ENCODE assay signal across 8 cellular contexts in the genomic region with DNA sequence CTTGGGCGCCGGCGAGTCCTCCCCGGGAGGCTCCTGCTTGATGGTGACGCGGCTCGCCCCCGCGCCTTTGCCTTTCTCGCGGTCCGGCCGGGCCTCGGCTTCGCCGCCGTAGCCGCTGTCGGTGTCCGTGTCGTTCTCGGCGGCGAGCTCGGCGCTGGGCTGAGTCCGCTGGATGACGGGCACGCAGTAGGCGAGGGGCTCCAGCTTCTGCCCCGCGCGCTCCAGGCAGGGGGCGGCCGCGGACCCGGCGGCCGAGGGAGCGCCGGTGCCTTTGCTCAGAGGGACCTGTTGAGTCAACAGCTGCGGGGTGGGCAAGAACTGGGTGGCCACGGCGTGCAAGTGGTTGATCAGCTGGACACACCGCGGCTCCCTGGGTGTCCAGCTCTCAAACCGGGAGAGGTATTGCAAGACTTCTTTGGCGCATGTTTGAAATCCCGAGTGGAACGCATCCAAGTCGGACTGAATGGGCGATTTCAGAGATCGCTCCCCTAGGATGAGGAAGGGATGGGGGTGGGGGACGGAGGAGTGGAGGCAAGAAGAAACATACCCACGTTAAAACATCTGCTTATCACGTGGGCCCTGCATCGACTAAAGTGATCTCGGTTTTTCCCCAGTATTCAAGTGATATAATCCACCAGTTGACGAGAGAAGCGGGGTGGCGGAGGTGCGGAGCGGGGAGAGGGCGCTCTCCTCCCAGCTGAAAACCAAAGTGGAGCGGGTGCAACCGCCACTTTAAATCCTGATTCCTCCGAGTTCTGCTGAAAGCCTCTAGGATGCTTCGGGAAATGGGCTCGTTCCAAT. TPM values are rescaled to one million over a fixed set of nuclear protein-coding genes. Genes with fewer than 3 reads are reported as not detected.
A peak's percentile ranks its signal among the peaks of the same experiment; 100 is the strongest.
DNase-seq lines count a peak whose midpoint lies in the region; ATAC-seq, FAIRE-seq and TF ChIP-seq lines count a peak whose summit lies in the region.

No MANE protein-coding gene starts in this region.

- H3K9me1 ChIP-seq in keratinocyte (ENCODE audit: control insufficient read depth, extremely low read depth, insufficient read depth, low read length): no peaks in the 10 kb centered on the region

- WGBS in SK-N-SH (ENCODE audit: low lambda C conversion rate): 2% methylated on average over 28 of the region's 69 CpGs

- no peaks in the 10 kb centered on the region for H3K9me3 ChIP-seq in SK-N-SH
- no peaks in the 10 kb centered on the region for H3K9me3 ChIP-seq in keratinocyte (ENCODE audit: control insufficient read depth, low read depth, low read length)
- H3K9me3 ChIP-seq in skeletal muscle tissue (ENCODE audit: control insufficient read depth in 3 of 3, low read length in 3 of 3): no peaks in the 10 kb centered on the region

- ATAC-seq in HG02885 (IDR thresholded peaks at IDR 0.05; ENCODE audit: poor library complexity, unreplicated experiment) (peak; percentile 22), HG02840 (IDR thresholded peaks at IDR 0.05; ENCODE audit: low FRiP score, unreplicated experiment) (no peak)
- ATAC-seq in central memory CD8-positive, alpha-beta T cell (replicated peaks; ENCODE audit: extremely low read depth, poor library complexity, severe bottlenecking): no peak

- DNase-seq in SK-N-SH: peak; percentile 74
- DNase-seq in central memory CD8-positive, alpha-beta T cell (ENCODE audit: low spot score in 2 of 2): no peak
- DNase-seq in keratinocyte (ENCODE audit: low read depth, low spot score): no peak
- DNase-seq in SKM-1 treated with dmso at 0.1 percent for 144 hours (lab: John Stamatoyannopoulos, UW; ENCODE audit: unreplicated experiment): no peak

- CTCF ChIA-PET in SK-N-SH (lab: Yijun Ruan, JAX): interaction anchor here (0.7 to 10.1 kb wide), 25 partner anchors 8 to 687 kb away, joined by 3 to 64 read pairs (median 3); a partner anchor contains a TSS

- H2AFZ ChIP-seq in SK-N-SH (ENCODE audit: low read depth) (peak overlapping the region; percentile 45; the same call in 1 of the 2 replicates), keratinocyte (ENCODE audit: control insufficient read depth, low read length) (peak overlapping the region; percentile 80)

- peak overlapping the region; percentile 98 for H3K4me2 ChIP-seq in SK-N-SH
- H3K4me2 ChIP-seq in keratinocyte (ENCODE audit: control insufficient read depth, extremely low read depth, insufficient read depth, low read depth, low read length): peak overlapping the region; percentile 95

- peaks cover 23% of the 10 kb centered on the region for H3K79me2 ChIP-seq in SK-N-SH (ENCODE audit: insufficient read depth)
- no peaks in the 10 kb centered on the region for H3K79me2 ChIP-seq in keratinocyte (ENCODE audit: control insufficient read depth, insufficient read depth, low read length)

- H3F3A ChIP-seq in SK-N-SH (replicated peaks; ENCODE audit: insufficient read depth): peaks cover 23% of the 10 kb centered on the region

- H3K9ac ChIP-seq in SK-N-SH (peak overlapping the region; percentile 97), keratinocyte (ENCODE audit: control insufficient read depth, extremely low read depth, insufficient read depth, low read length) (peak overlapping the region; percentile 62), skeletal muscle tissue (ENCODE audit: low read depth in 1 of 3, low read length in 3 of 3) (peak overlapping the region; percentile 87 to 99 (median 98))

- peaks cover 94% of the 10 kb centered on the region for H3K27me3 Mint-ChIP-seq in central memory CD8-positive, alpha-beta T cell

- POLR2A ChIA-PET in SK-N-SH (lab: Yijun Ruan, JAX): no interaction called here

- FAIRE-seq in keratinocyte (lab: Jason Lieb, UNC): peak; percentile 9

- H3K27me3 ChIP-seq in SK-N-SH (ENCODE audit: insufficient read depth): no peaks in the 10 kb centered on the region
- H3K27me3 ChIP-seq in keratinocyte (ENCODE audit: control insufficient read depth, extremely low read depth, insufficient read depth, low read length): peaks cover 21% of the 10 kb centered on the region
- no peaks in the 10 kb centered on the region for H3K27me3 ChIP-seq in skeletal muscle tissue (ENCODE audit: control insufficient read depth in 3 of 3, insufficient read depth in 3 of 3, low read length in 3 of 3)

- peaks cover 32% of the 10 kb centered on the region for H3K4me1 Mint-ChIP-seq in central memory CD8-positive, alpha-beta T cell

- H3K36me3 ChIP-seq in SK-N-SH (replicated peaks in 1 of 2; ENCODE audit: control insufficient read depth in 1 of 2, insufficient read depth in 2 of 2, low read length in 1 of 2): no peaks in the 10 kb centered on the region
- H3K36me3 ChIP-seq in keratinocyte (ENCODE audit: control insufficient read depth in 2 of 2, extremely low read depth in 1 of 2, insufficient read depth in 2 of 2, low read length in 2 of 2): no peaks in the 10 kb centered on the region
- H3K36me3 ChIP-seq in skeletal muscle tissue (ENCODE audit: control insufficient read depth in 3 of 3, insufficient read depth in 3 of 3, low read length in 3 of 3): peaks cover 0 to 4% (median 0%) of the 10 kb centered on the region in 3 donors

- H3K27ac ChIP-seq in SK-N-SH (ENCODE audit: low read depth in 2 of 2, low read length in 1 of 2) (peak overlapping the region in 1 of 2 experiments; percentile 69; a peak in 2 of 4 replicates), keratinocyte (ENCODE audit: control insufficient read depth, insufficient read depth, low read length) (peak overlapping the region; percentile 8), skeletal muscle tissue (ENCODE audit: low read depth, low read length) (peak overlapping the region; percentile 84)

- H3K36me3 Mint-ChIP-seq in central memory CD8-positive, alpha-beta T cell (ENCODE audit: insufficient read depth): peaks cover 1% of the 10 kb centered on the region

- TF ChIP-seq CTCF in SK-N-SH (IDR thresholded peaks at IDR 0.05): peak; percentile 57
- peak; percentile 48 to 80 (median 56) for TF ChIP-seq CTCF in keratinocyte (optimal IDR thresholded peaks at IDR 0.05 in 1 of 3, IDR thresholded peaks at IDR 0.05 in 1 of 3, conservative IDR thresholded peaks at IDR 0.05 in 1 of 3; ENCODE audit: extremely low read depth in 1 of 3, insufficient read depth in 2 of 3, low read length in 3 of 3)

- no peaks in the 10 kb centered on the region for H3K9me2 ChIP-seq in SK-N-SH

- no peak overlapping the region for H3K27ac Mint-ChIP-seq in central memory CD8-positive, alpha-beta T cell (ENCODE audit: low read depth)

- TF ChIP-seq EP300 in SK-N-SH (IDR thresholded peaks at IDR 0.05; ENCODE audit: borderline replicate concordance in 1 of 2, low read depth in 1 of 2, low read length in 1 of 2): no peak

- H3K9me3 Mint-ChIP-seq in central memory CD8-positive, alpha-beta T cell: no peaks in the 10 kb centered on the region

- peak overlapping the region; percentile 76 for H3K4me3 Mint-ChIP-seq in central memory CD8-positive, alpha-beta T cell

- dilution Hi-C loops in keratinocyte (cut with MboI; ENCODE audit: extremely low pct_ligation_motif_present, low sequenced_read_pairs): no loop called here

- H3K4me3 ChIP-seq in GM08714 (ENCODE audit: low read length) (peak overlapping the region; percentile 84; the same call in 1 of the 2 replicates), SK-N-SH (ENCODE audit: low read depth in 2 of 2, low read length in 1 of 2) (peak overlapping the region; percentile 65 to 80), keratinocyte (ENCODE audit: control insufficient read depth in 2 of 3, extremely low read depth in 1 of 3, insufficient read depth in 2 of 3, low read depth in 1 of 3, low read length in 3 of 3) (peak overlapping the region; percentile 45 to 74 (median 68)), skeletal muscle tissue (ENCODE audit: low read length in 3 of 3) (peak overlapping the region; percentile 86 to 99 (median 91))

- peak; percentile 63 for TF ChIP-seq RAD21 in SK-N-SH (IDR thresholded peaks at IDR 0.05; ENCODE audit: low read length)

- H3K4me1 ChIP-seq in SK-N-SH (ENCODE audit: control insufficient read depth in 1 of 2, insufficient read depth in 2 of 2, low read depth in 1 of 2, low read length in 1 of 2) (peaks cover 9 to 21% of the 10 kb centered on the region in 2 experiments; a peak in 3 of 4 replicates), keratinocyte (ENCODE audit: control insufficient read depth, extremely low read depth, insufficient read depth, low read length) (peaks cover 13% of the 10 kb centered on the region), skeletal muscle tissue (ENCODE audit: control insufficient read depth in 3 of 3, insufficient read depth in 3 of 3, low read length in 3 of 3) (peaks cover 18 to 43% (median 41%) of the 10 kb centered on the region in 3 donors)

- H4K20me1 ChIP-seq in SK-N-SH (ENCODE audit: insufficient read depth) (no peaks in the 10 kb centered on the region), keratinocyte (ENCODE audit: control insufficient read depth, extremely low read depth, insufficient read depth, low read length) (no peaks in the 10 kb centered on the region)

TF ChIP-seq in SK-N-SH, 30 proteins besides CTCF, POLR2A, EP300 and RAD21 (continues in another document):
- peak; percentile 54 for TF ChIP-seq MXI1 (IDR thresholded peaks at IDR 0.05; ENCODE audit: low read depth, low read length)
- peak; percentile 71 for TF ChIP-seq TCF12 (IDR thresholded peaks at IDR 0.05)
- TF ChIP-seq, protein P1, sequence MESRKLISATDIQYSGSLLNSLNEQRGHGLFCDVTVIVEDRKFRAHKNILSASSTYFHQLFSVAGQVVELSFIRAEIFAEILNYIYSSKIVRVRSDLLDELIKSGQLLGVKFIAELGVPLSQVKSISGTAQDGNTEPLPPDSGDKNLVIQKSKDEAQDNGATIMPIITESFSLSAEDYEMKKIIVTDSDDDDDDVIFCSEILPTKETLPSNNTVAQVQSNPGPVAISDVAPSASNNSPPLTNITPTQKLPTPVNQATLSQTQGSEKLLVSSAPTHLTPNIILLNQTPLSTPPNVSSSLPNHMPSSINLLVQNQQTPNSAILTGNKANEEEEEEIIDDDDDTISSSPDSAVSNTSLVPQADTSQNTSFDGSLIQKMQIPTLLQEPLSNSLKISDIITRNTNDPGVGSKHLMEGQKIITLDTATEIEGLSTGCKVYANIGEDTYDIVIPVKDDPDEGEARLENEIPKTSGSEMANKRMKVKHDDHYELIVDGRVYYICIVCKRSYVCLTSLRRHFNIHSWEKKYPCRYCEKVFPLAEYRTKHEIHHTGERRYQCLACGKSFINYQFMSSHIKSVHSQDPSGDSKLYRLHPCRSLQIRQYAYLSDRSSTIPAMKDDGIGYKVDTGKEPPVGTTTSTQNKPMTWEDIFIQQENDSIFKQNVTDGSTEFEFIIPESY (IDR thresholded peaks at IDR 0.05; ENCODE audit: borderline replicate concordance, low read depth): no peak

RNA-seq across cellular contexts. Expression of a gene that starts 2.0 kb away (rescaled TPM):
- polyA plus RNA-seq in SK-N-SH (2012; rRNA removed) (12.8 and 16.1 TPM in 2 replicates), keratinocyte (1.4 to 6.0 TPM (median 1.7 TPM) in 3 replicates)
- 11.9 and 14.0 TPM in 2 replicates for polyA plus RNA-seq in SK-N-SH (2012; cell fraction: cytosol; rRNA removed)
- polyA plus RNA-seq in SK-N-SH (2012; cell fraction: nucleus; rRNA removed): 58.3 and 79.5 TPM in 2 replicates
- polyA plus RNA-seq in keratinocyte (2011; ENCODE audit: low read depth): 7.2 TPM
- 1.7 TPM in 2 replicates for polyA plus RNA-seq in keratinocyte (2011; cell fraction: cytosol; rRNA removed)
- 5.4 and 6.0 TPM in 2 replicates for polyA plus RNA-seq in keratinocyte (2011; cell fraction: nucleus; rRNA removed)
- 3.9 and 4.1 TPM in 2 replicates for polyA plus RNA-seq in keratinocyte (2012; ENCODE audit: low replicate concordance)
- 1.1 to 21.2 TPM (median 2.3 TPM) in 3 replicates for polyA minus RNA-seq in keratinocyte
- not detected for polyA minus RNA-seq in keratinocyte (2011; cell fraction: cytosol; rRNA and poly(A)+ RNA removed)
- polyA minus RNA-seq in keratinocyte (2011; cell fraction: nucleus; rRNA and poly(A)+ RNA removed): 0.53 and 5.0 TPM in 2 replicates
- total RNA-seq in skeletal muscle tissue: 1.0 TPM
